Comparison of ENCODE assay signal across 22 cellular contexts in genomic region chr11:79237111-79237510, GRCh38.
A peak's percentile ranks its signal among the peaks of the same experiment; 100 is the strongest.
DNase-seq lines count a peak whose midpoint lies in the region; ATAC-seq and TF ChIP-seq lines count a peak whose summit lies in the region.
"Had no signal": no experiment of that assay in that cellular context is flagged by ENCODE, and none has a peak within 500 bp of the region (broad histone marks: within the 10 kb centered on the region; RNA-seq: fewer than 3 reads in every experiment).

No MANE protein-coding gene starts in this region.

- H3K36me3 ChIP-seq in thoracic aorta (no peaks in the 10 kb centered on the region), psoas muscle (ENCODE audit: insufficient read depth in 1 of 2, low read depth in 1 of 2) (no peaks in the 10 kb centered on the region)

- H3K27me3 Mint-ChIP-seq in brain (peaks cover 3% of the 10 kb centered on the region), mesothelial cell of epicardium (ENCODE audit: low read depth) (no peaks in the 10 kb centered on the region)
- H3K27me3 Mint-ChIP-seq: central memory CD8-positive, alpha-beta T cell had no signal

- H3K4me1 ChIP-seq in thoracic aorta (ENCODE audit: control insufficient read depth in 1 of 2, low read depth in 2 of 2) (peaks cover 4 to 23% of the 10 kb centered on the region in 2 donors), psoas muscle (no peaks in the 10 kb centered on the region)

- no peaks in the 10 kb centered on the region for H3K9me3 Mint-ChIP-seq in brain
- H3K9me3 Mint-ChIP-seq in mesothelial cell of epicardium: no peaks in the 10 kb centered on the region

- H3K27ac Mint-ChIP-seq in brain (peak overlapping the region in 3 of 5 experiments; percentile 62 to 74 (median 62)), mesothelial cell of epicardium (peak overlapping the region; percentile 86)

- H3K27ac ChIP-seq in thoracic aorta: peak overlapping the region in 1 of 2 donors; percentile 37
- no peak overlapping the region for H3K27ac ChIP-seq in psoas muscle

- H3K36me3 Mint-ChIP-seq in brain (no peaks in the 10 kb centered on the region), mesothelial cell of epicardium (no peaks in the 10 kb centered on the region)

- H3K4me1 Mint-ChIP-seq in brain: peaks cover 70% of the 10 kb centered on the region
- H3K4me1 Mint-ChIP-seq in mesothelial cell of epicardium: peaks cover 51% of the 10 kb centered on the region
- H3K4me1 Mint-ChIP-seq: central memory CD8-positive, alpha-beta T cell had no signal

- H3K9me3 ChIP-seq in thoracic aorta: no peaks in the 10 kb centered on the region
- no peaks in the 10 kb centered on the region for H3K9me3 ChIP-seq in psoas muscle
- H3K9me3 ChIP-seq: testis had no signal

- H3K27me3 ChIP-seq in thoracic aorta (replicated peaks; ENCODE audit: insufficient read depth) (no peaks in the 10 kb centered on the region), psoas muscle (ENCODE audit: insufficient read depth in 3 of 3, low read length in 2 of 3) (no peaks in the 10 kb centered on the region)
- H3K27me3 ChIP-seq: testis had no signal

- TF ChIP-seq CTCF in LNCaP clone FGC (IDR thresholded peaks at IDR 0.05; ENCODE audit: control insufficient read depth, extremely low read depth, insufficient read depth): no peak
- TF ChIP-seq CTCF in brain (conservative IDR thresholded peaks at IDR 0.05): no peak
- TF ChIP-seq CTCF in mesothelial cell of epicardium (IDR thresholded peaks at IDR 0.05; ENCODE audit: unreplicated experiment): no peak
- no peak for TF ChIP-seq CTCF in thoracic aorta (IDR thresholded peaks at IDR 0.05)
- no peak for TF ChIP-seq CTCF in psoas muscle (IDR thresholded peaks at IDR 0.05)

- H3K4me3 ChIP-seq in LNCaP clone FGC (ENCODE audit: low read depth, low read length) (no peak overlapping the region), thoracic aorta (peak overlapping the region; percentile 34), psoas muscle (no peak overlapping the region)
- H3K4me3 ChIP-seq: testis had no signal

- intact Hi-C loops in psoas muscle (cut with DNase I): no loop called here

- DNase-seq in LNCaP clone FGC (ENCODE audit: low read depth) (peak; percentile 10), mesothelial cell of epicardium (ENCODE audit: low spot score in 2 of 2, unreplicated experiment in 2 of 2) (no peak), thoracic aorta (ENCODE audit: low spot score) (no peak), psoas muscle (no peak), COLO829 (ENCODE audit: low spot score) (no peak)
- DNase-seq in NK-92 treated with Interleukin-12 subunit alpha and Interleukin-12 subunit beta, amount 100 ng/mL, for 24 hours (lab: John Stamatoyannopoulos, UW): no peak
- DNase-seq: activated CD4-positive, alpha-beta T cell treated with anti-CD3 and anti-CD28 coated beads, Interleukin-2, amount 50 U/mL, for 1 hour; activated CD8-positive, alpha-beta memory T cell treated with anti-CD3 and anti-CD28 coated beads, Interleukin-2, amount 50 U/mL, for 48 hours; activated effector memory CD4-positive, alpha-beta T cell treated with anti-CD3 and anti-CD28 coated beads, Interleukin-2, amount 50 U/mL, for 16 hours; COR-L47; DND-41; KG1; NCI-H1105; NCI-H2107; NCI-H524; SHP77; stimulated activated CD4-positive, alpha-beta T cell treated with anti-CD3 and anti-CD28 coated beads, Interleukin-15, amount 100 ng/mL, for 24 hours; T-helper 1 cell; testis had no signal

- H3K4me3 Mint-ChIP-seq in brain (no peak overlapping the region), mesothelial cell of epicardium (no peak overlapping the region)
- H3K4me3 Mint-ChIP-seq: central memory CD8-positive, alpha-beta T cell had no signal

- 87 to 94% (median 92%) methylated on average over 5 of the region's 5 CpGs for WGBS in psoas muscle, 3 donors

- no peak for ATAC-seq in thoracic aorta (ENCODE audit: insufficient number of reproducible peaks, low FRiP score, low read depth)
- ATAC-seq in GM21619 (IDR thresholded peaks at IDR 0.05; ENCODE audit: unreplicated experiment): no peak
- no peak for ATAC-seq in psoas muscle
